In genomic region chr1:32606972-32607371, GRCh38 we compare ENCODE assay signal across 25 cellular contexts.
"Had no signal": no experiment of that assay in that cellular context is flagged by ENCODE, and none has a peak within 500 bp of the region (broad histone marks: within the 10 kb centered on the region; RNA-seq: fewer than 3 reads in every experiment).

No MANE protein-coding gene starts in this region.

- H3K36me3 ChIP-seq: right atrium auricular region, right lobe of liver, uterus had no signal

- H3K79me2 ChIP-seq: hepatocyte, parathyroid adenoma had no signal

- FAIRE-seq: keratinocyte had no signal

- H3K9ac ChIP-seq: parathyroid adenoma had no signal

- H3K9me3 ChIP-seq: heart right ventricle, mucosa of descending colon, psoas muscle, right atrium auricular region, right lobe of liver, tibial nerve, uterus had no signal

- DNase-seq: heart right ventricle; kidney glomerular epithelial cell; left cardiac atrium; midbrain; naive thymus-derived CD4-positive, alpha-beta T cell; nucleus accumbens; psoas muscle; right lobe of liver; stimulated activated CD4-positive, alpha-beta T cell treated with anti-CD3 and anti-CD28 coated beads, Interleukin-1b, Interleukin-23, amount 100 ng/mL, for 48 hours; stimulated activated CD4-positive, alpha-beta T cell treated with anti-CD3 and anti-CD28 coated beads, Interleukin-2, amount 100 ng/mL, for 48 hours; stimulated activated CD4-positive, alpha-beta T cell treated with anti-CD3 and anti-CD28 coated beads, Interleukin-4, amount 100 ng/mL, for 4 hours; stimulated activated naive CD4-positive, alpha-beta T cell; stimulated activated naive CD8-positive, alpha-beta T cell treated with anti-CD3 and anti-CD28 coated beads, Interleukin-15, amount 100 ng/mL, for 72 hours; substantia nigra; uterus had no signal

- H3K4me2 ChIP-seq: hepatocyte, smooth muscle cell had no signal

- H3K4me1 ChIP-seq: parathyroid adenoma, right atrium auricular region, right lobe of liver, uterus had no signal

- ATAC-seq: left cardiac atrium; left lobe of liver; mucosa of descending colon; naive thymus-derived CD4-positive, alpha-beta T cell; natural killer cell treated with Interleukin-12 subunit alpha and Interleukin-12 subunit beta and Interleukin-15 and Interleukin-18, amount 100 ng/mL, for 72 hours; psoas muscle; stimulated activated naive CD8-positive, alpha-beta T cell treated with anti-CD3 and anti-CD28 coated beads, Interleukin-15, amount 100 ng/mL, for 72 hours had no signal

- H3K27ac ChIP-seq: heart right ventricle, hepatocyte, parathyroid adenoma, psoas muscle, right atrium auricular region, right lobe of liver, tibial nerve, uterus had no signal

- H3K27me3 ChIP-seq: heart right ventricle, hepatocyte, right atrium auricular region, right lobe of liver, tibial nerve, uterus had no signal

- H3K4me3 ChIP-seq: heart right ventricle, hepatocyte, lung, mucosa of descending colon, psoas muscle, right atrium auricular region, right lobe of liver, smooth muscle cell, tibial nerve, uterus had no signal

- H2AFZ ChIP-seq: hepatocyte, parathyroid adenoma had no signal
